ENCODE assay signal across 9 cellular contexts in genomic region chr15:22819651-22820050, GRCh38.
"Had no signal": no experiment of that assay in that cellular context is flagged by ENCODE, and none has a peak within 500 bp of the region (broad histone marks: within the 10 kb centered on the region; RNA-seq: fewer than 3 reads in every experiment).

No MANE protein-coding gene starts in this region.

- H3K27ac ChIP-seq: KMS-11 had no signal

- FAIRE-seq: H1, H54, HTR-8/SVneo had no signal

- DNase-seq: H9, HCEC 1CT, IMR-90, KBM-7 had no signal

- H3K9ac ChIP-seq: KMS-11 had no signal

- H3K4me2 ChIP-seq: GM23338, KMS-11 had no signal

- H3K4me3 ChIP-seq: GM23338 had no signal

- H2AFZ ChIP-seq: GM23338 had no signal
